Comparison of ENCODE assay signal across 7 cellular contexts in genomic region chr20:62501801-62502495, GRCh38. TPM values are rescaled to one million over a fixed set of nuclear protein-coding genes. Genes with fewer than 3 reads are reported as not detected.
DNase-seq lines count a peak whose midpoint lies in the region; ATAC-seq and TF ChIP-seq lines count a peak whose summit lies in the region.

No MANE protein-coding gene starts in this region.

- TF ChIP-seq CTCF in fibroblast of mammary gland (conservative IDR thresholded peaks at IDR 0.05; ENCODE audit: control insufficient read depth, insufficient read depth, low read depth, low read length) = no peak

- H3K4me3 ChIP-seq in fibroblast of mammary gland (ENCODE audit: control insufficient read depth, low read depth, low read length) = no peak overlapping the region

- peak; percentile 86 for DNase-seq in activated CD4-positive, alpha-beta T cell treated with anti-CD3 and anti-CD28 coated beads for 48 hours
- DNase-seq in fibroblast of mammary gland (ENCODE audit: low read depth) = peak; percentile 67
- peak; percentile 12 to 13 for DNase-seq in stimulated activated CD8-positive, alpha-beta memory T cell treated with anti-CD3 and anti-CD28 coated beads, Interleukin-7, amount 100 ng/mL, for 1 hour (ENCODE audit: low read depth in 2 of 2)
- DNase-seq in mesenteric fat pad (ENCODE audit: low spot score) = no peak
- DNase-seq in NCI-H2171 treated with DMSO at 0.1 percent for 48 hours (lab: John Stamatoyannopoulos, UW) = no peak

- peak; percentile 38 for ATAC-seq in GM19324 (IDR thresholded peaks at IDR 0.05; ENCODE audit: low FRiP score, unreplicated experiment)
- ATAC-seq in HG03378 (IDR thresholded peaks at IDR 0.05; ENCODE audit: unreplicated experiment) = peak; percentile 83

RNA-seq across cellular contexts. Expression of gene GATA5, which starts 26.2 kb away (rescaled TPM):
- total RNA-seq in mesenteric fat pad = 0.19 TPM

Comparison
In these comparisons a context has a peak if more than half of its experiments do, and no peak if none do; other contexts are left out.
1. DNase-seq: peak in activated CD4-positive, alpha-beta T cell treated with anti-CD3 and anti-CD28 coated beads for 48 hours (single experiment), fibroblast of mammary gland (single experiment) and stimulated activated CD8-positive, alpha-beta memory T cell treated with anti-CD3 and anti-CD28 coated beads, Interleukin-7, amount 100 ng/mL, for 1 hour (2 of 2); none in mesenteric fat pad (single experiment) and NCI-H2171 treated with DMSO at 0.1 percent for 48 hours (single experiment).